In genomic region chr4:99157478-99157935, GRCh38 we compare ENCODE assay signal across 1 cellular context.
TF ChIP-seq lines count a peak whose summit lies in the region.

No MANE protein-coding gene starts in this region.

TF ChIP-seq in HepG2, 621 proteins besides CTCF, POLR2A, EP300 and RAD21 (continued from another document and continues in another):
- peak; percentile 86 for TF ChIP-seq KAT8 (CRISPR knock-in tag; IDR thresholded peaks at IDR 0.05)
- no peak for TF ChIP-seq JARID2 (CRISPR knock-in tag; IDR thresholded peaks at IDR 0.05; ENCODE audit: insufficient replicate concordance)
- peak; percentile 76 for TF ChIP-seq ARNTL (CRISPR knock-in tag; IDR thresholded peaks at IDR 0.05)
- TF ChIP-seq ZNF460 (CRISPR knock-in tag; IDR thresholded peaks at IDR 0.05; ENCODE audit: borderline replicate concordance): no peak; the same call in 1 of the 2 replicates
- TF ChIP-seq ARNT (IDR thresholded peaks at IDR 0.05): no peak
- peak; percentile 94 for TF ChIP-seq PPARG (CRISPR knock-in tag; conservative IDR thresholded peaks at IDR 0.05)
- TF ChIP-seq, protein P1, sequence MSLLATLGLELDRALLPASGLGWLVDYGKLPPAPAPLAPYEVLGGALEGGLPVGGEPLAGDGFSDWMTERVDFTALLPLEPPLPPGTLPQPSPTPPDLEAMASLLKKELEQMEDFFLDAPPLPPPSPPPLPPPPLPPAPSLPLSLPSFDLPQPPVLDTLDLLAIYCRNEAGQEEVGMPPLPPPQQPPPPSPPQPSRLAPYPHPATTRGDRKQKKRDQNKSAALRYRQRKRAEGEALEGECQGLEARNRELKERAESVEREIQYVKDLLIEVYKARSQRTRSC (CRISPR knock-in tag; IDR thresholded peaks at IDR 0.05; ENCODE audit: low read depth): no peak
- TF ChIP-seq ZNF543 (CRISPR knock-in tag; IDR thresholded peaks at IDR 0.05): 0 out of 2 replicates have a peak, but pooled peaks have one; percentile 37
- TF ChIP-seq, protein P2, sequence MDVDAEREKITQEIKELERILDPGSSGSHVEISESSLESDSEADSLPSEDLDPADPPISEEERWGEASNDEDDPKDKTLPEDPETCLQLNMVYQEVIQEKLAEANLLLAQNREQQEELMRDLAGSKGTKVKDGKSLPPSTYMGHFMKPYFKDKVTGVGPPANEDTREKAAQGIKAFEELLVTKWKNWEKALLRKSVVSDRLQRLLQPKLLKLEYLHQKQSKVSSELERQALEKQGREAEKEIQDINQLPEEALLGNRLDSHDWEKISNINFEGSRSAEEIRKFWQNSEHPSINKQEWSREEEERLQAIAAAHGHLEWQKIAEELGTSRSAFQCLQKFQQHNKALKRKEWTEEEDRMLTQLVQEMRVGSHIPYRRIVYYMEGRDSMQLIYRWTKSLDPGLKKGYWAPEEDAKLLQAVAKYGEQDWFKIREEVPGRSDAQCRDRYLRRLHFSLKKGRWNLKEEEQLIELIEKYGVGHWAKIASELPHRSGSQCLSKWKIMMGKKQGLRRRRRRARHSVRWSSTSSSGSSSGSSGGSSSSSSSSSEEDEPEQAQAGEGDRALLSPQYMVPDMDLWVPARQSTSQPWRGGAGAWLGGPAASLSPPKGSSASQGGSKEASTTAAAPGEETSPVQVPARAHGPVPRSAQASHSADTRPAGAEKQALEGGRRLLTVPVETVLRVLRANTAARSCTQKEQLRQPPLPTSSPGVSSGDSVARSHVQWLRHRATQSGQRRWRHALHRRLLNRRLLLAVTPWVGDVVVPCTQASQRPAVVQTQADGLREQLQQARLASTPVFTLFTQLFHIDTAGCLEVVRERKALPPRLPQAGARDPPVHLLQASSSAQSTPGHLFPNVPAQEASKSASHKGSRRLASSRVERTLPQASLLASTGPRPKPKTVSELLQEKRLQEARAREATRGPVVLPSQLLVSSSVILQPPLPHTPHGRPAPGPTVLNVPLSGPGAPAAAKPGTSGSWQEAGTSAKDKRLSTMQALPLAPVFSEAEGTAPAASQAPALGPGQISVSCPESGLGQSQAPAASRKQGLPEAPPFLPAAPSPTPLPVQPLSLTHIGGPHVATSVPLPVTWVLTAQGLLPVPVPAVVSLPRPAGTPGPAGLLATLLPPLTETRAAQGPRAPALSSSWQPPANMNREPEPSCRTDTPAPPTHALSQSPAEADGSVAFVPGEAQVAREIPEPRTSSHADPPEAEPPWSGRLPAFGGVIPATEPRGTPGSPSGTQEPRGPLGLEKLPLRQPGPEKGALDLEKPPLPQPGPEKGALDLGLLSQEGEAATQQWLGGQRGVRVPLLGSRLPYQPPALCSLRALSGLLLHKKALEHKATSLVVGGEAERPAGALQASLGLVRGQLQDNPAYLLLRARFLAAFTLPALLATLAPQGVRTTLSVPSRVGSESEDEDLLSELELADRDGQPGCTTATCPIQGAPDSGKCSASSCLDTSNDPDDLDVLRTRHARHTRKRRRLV (CRISPR knock-in tag; IDR thresholded peaks at IDR 0.05): no peak
- peak; percentile 97 for TF ChIP-seq ASH2L (IDR thresholded peaks at IDR 0.05; ENCODE audit: insufficient read length, low read depth, low read length)
- TF ChIP-seq EEA1 (CRISPR knock-in tag; IDR thresholded peaks at IDR 0.05; ENCODE audit: borderline replicate concordance): no peak
- no peak for TF ChIP-seq ZNF451 (CRISPR knock-in tag; IDR thresholded peaks at IDR 0.05)
- TF ChIP-seq, protein P3, sequence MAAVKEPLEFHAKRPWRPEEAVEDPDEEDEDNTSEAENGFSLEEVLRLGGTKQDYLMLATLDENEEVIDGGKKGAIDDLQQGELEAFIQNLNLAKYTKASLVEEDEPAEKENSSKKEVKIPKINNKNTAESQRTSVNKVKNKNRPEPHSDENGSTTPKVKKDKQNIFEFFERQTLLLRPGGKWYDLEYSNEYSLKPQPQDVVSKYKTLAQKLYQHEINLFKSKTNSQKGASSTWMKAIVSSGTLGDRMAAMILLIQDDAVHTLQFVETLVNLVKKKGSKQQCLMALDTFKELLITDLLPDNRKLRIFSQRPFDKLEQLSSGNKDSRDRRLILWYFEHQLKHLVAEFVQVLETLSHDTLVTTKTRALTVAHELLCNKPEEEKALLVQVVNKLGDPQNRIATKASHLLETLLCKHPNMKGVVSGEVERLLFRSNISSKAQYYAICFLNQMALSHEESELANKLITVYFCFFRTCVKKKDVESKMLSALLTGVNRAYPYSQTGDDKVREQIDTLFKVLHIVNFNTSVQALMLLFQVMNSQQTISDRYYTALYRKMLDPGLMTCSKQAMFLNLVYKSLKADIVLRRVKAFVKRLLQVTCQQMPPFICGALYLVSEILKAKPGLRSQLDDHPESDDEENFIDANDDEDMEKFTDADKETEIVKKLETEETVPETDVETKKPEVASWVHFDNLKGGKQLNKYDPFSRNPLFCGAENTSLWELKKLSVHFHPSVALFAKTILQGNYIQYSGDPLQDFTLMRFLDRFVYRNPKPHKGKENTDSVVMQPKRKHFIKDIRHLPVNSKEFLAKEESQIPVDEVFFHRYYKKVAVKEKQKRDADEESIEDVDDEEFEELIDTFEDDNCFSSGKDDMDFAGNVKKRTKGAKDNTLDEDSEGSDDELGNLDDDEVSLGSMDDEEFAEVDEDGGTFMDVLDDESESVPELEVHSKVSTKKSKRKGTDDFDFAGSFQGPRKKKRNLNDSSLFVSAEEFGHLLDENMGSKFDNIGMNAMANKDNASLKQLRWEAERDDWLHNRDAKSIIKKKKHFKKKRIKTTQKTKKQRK (IDR thresholded peaks at IDR 0.05; ENCODE audit: low read length): no peak
- peak; percentile 70; the same call in 1 of the 2 replicates for TF ChIP-seq JUNB (CRISPR knock-in tag; IDR thresholded peaks at IDR 0.05; ENCODE audit: borderline replicate concordance)
- peak; percentile 29; the same call in 1 of the 2 replicates for TF ChIP-seq FOSL1 (CRISPR knock-in tag; IDR thresholded peaks at IDR 0.05; ENCODE audit: borderline replicate concordance)
- TF ChIP-seq ZNF224 (CRISPR knock-in tag; IDR thresholded peaks at IDR 0.05): no peak
- TF ChIP-seq KDM5A (IDR thresholded peaks at IDR 0.05; ENCODE audit: borderline replicate concordance, low read length): no peak; the same call in 1 of the 2 replicates
- no peak for TF ChIP-seq PAWR (CRISPR knock-in tag; IDR thresholded peaks at IDR 0.05; ENCODE audit: borderline replicate concordance)
- no peak for TF ChIP-seq ZNF296 (CRISPR knock-in tag; conservative IDR thresholded peaks at IDR 0.05)
- TF ChIP-seq PCBP1 (IDR thresholded peaks at IDR 0.05; ENCODE audit: borderline replicate concordance, low read depth, low read length): no peak
- TF ChIP-seq ZSCAN12 (CRISPR knock-in tag; IDR thresholded peaks at IDR 0.05): no peak
- peak; percentile 94; the same call in 1 of the 2 replicates for TF ChIP-seq TOE1 (CRISPR knock-in tag; IDR thresholded peaks at IDR 0.05)
- TF ChIP-seq ZFAT (CRISPR knock-in tag; conservative IDR thresholded peaks at IDR 0.05): no peak
- TF ChIP-seq ZKSCAN1 (IDR thresholded peaks at IDR 0.05; ENCODE audit: low read length): no peak
- no peak for TF ChIP-seq SRF (IDR thresholded peaks at IDR 0.05; ENCODE audit: low read depth, low read length)
- no peak for TF ChIP-seq ZNF552 (CRISPR knock-in tag; IDR thresholded peaks at IDR 0.05; ENCODE audit: borderline replicate concordance)
- TF ChIP-seq PRDM15 (CRISPR knock-in tag; IDR thresholded peaks at IDR 0.05): no peak
- no peak; the same call in 1 of the 2 replicates for TF ChIP-seq ZNF441 (CRISPR knock-in tag; IDR thresholded peaks at IDR 0.05; ENCODE audit: borderline replicate concordance)
- TF ChIP-seq IRF2 (CRISPR knock-in tag; IDR thresholded peaks at IDR 0.05): peak; percentile 80; the same call in 1 of the 2 replicates
- TF ChIP-seq, protein P4, sequence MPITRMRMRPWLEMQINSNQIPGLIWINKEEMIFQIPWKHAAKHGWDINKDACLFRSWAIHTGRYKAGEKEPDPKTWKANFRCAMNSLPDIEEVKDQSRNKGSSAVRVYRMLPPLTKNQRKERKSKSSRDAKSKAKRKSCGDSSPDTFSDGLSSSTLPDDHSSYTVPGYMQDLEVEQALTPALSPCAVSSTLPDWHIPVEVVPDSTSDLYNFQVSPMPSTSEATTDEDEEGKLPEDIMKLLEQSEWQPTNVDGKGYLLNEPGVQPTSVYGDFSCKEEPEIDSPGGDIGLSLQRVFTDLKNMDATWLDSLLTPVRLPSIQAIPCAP (CRISPR knock-in tag; IDR thresholded peaks at IDR 0.05; ENCODE audit: low read depth): no peak
- no peak; the same call in 2 of the 3 replicates for TF ChIP-seq MXI1 (IDR thresholded peaks at IDR 0.05; ENCODE audit: borderline replicate concordance, low read depth, low read length)
- TF ChIP-seq ZNF709 (CRISPR knock-in tag; IDR thresholded peaks at IDR 0.05): no peak
- TF ChIP-seq AGO1 (IDR thresholded peaks at IDR 0.05; ENCODE audit: low read depth, low read length, poor library complexity, severe bottlenecking): no peak
- TF ChIP-seq ZNF331 (CRISPR knock-in tag; IDR thresholded peaks at IDR 0.05): peak; percentile 86
- no peak for TF ChIP-seq ZFX (CRISPR knock-in tag; IDR thresholded peaks at IDR 0.05; ENCODE audit: low read depth)
- TF ChIP-seq JDP2 (CRISPR knock-in tag; IDR thresholded peaks at IDR 0.05; ENCODE audit: borderline replicate concordance): peak; percentile 72; the same call in 1 of the 2 replicates
- no peak for TF ChIP-seq ZNF576 (CRISPR knock-in tag; IDR thresholded peaks at IDR 0.05)
- no peak for TF ChIP-seq ZNF496 (CRISPR knock-in tag; IDR thresholded peaks at IDR 0.05; ENCODE audit: insufficient replicate concordance)
- peak; percentile 60; the same call in 1 of the 2 replicates for TF ChIP-seq ZBTB7B (CRISPR knock-in tag; IDR thresholded peaks at IDR 0.05)
- no peak; the same call in 1 of the 2 replicates for TF ChIP-seq BRD4 (CRISPR knock-in tag; IDR thresholded peaks at IDR 0.05)
- TF ChIP-seq ZNF607 (CRISPR knock-in tag; IDR thresholded peaks at IDR 0.05; ENCODE audit: borderline replicate concordance): no peak
- peak; percentile 94; the same call in 1 of the 2 replicates for TF ChIP-seq ZBTB20 (CRISPR knock-in tag; IDR thresholded peaks at IDR 0.05; ENCODE audit: borderline replicate concordance, low read depth)
- no peak for TF ChIP-seq SRSF4 (IDR thresholded peaks at IDR 0.05; ENCODE audit: low read depth, low read length, poor library complexity, severe bottlenecking)
- no peak for TF ChIP-seq ZNF30 (CRISPR knock-in tag; IDR thresholded peaks at IDR 0.05)
- TF ChIP-seq, protein P5, sequence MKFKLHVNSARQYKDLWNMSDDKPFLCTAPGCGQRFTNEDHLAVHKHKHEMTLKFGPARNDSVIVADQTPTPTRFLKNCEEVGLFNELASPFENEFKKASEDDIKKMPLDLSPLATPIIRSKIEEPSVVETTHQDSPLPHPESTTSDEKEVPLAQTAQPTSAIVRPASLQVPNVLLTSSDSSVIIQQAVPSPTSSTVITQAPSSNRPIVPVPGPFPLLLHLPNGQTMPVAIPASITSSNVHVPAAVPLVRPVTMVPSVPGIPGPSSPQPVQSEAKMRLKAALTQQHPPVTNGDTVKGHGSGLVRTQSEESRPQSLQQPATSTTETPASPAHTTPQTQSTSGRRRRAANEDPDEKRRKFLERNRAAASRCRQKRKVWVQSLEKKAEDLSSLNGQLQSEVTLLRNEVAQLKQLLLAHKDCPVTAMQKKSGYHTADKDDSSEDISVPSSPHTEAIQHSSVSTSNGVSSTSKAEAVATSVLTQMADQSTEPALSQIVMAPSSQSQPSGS (CRISPR knock-in tag; IDR thresholded peaks at IDR 0.05): peak; percentile 93
- TF ChIP-seq TMF1 (CRISPR knock-in tag; IDR thresholded peaks at IDR 0.05; ENCODE audit: low read depth): no peak
- no peak for TF ChIP-seq ZNF282 (IDR thresholded peaks at IDR 0.05; ENCODE audit: partially characterized antibody)
- no peak for TF ChIP-seq ZNF180 (CRISPR knock-in tag; IDR thresholded peaks at IDR 0.05; ENCODE audit: borderline replicate concordance, low read depth)
- TF ChIP-seq TCF12 (IDR thresholded peaks at IDR 0.05): no peak
- TF ChIP-seq TCF12 (CRISPR knock-in tag; IDR thresholded peaks at IDR 0.05): peak; percentile 97
- TF ChIP-seq FOXC1 (CRISPR knock-in tag; IDR thresholded peaks at IDR 0.05; ENCODE audit: borderline replicate concordance): no peak
- no peak for TF ChIP-seq ZC3H13 (CRISPR knock-in tag; IDR thresholded peaks at IDR 0.05)
- TF ChIP-seq ZNF878 (CRISPR knock-in tag; IDR thresholded peaks at IDR 0.05): peak; percentile 62; the same call in 1 of the 2 replicates
- TF ChIP-seq RXRB (CRISPR knock-in tag; IDR thresholded peaks at IDR 0.05; ENCODE audit: borderline replicate concordance): peak; percentile 97
- TF ChIP-seq ZNF781 (CRISPR knock-in tag; IDR thresholded peaks at IDR 0.05; ENCODE audit: borderline replicate concordance, not compliant biosample characterization): no peak
- TF ChIP-seq EED (CRISPR knock-in tag; IDR thresholded peaks at IDR 0.05): no peak
- no peak for TF ChIP-seq CBX2 (IDR thresholded peaks at IDR 0.05; ENCODE audit: low read depth, low read length)
- TF ChIP-seq CBX2 (CRISPR knock-in tag; IDR thresholded peaks at IDR 0.05; ENCODE audit: low read depth): no peak
- TF ChIP-seq ZNF563 (CRISPR knock-in tag; IDR thresholded peaks at IDR 0.05): no peak
- no peak for TF ChIP-seq ZNF891 (CRISPR knock-in tag; IDR thresholded peaks at IDR 0.05)
- TF ChIP-seq ARNT2 (CRISPR knock-in tag; IDR thresholded peaks at IDR 0.05; ENCODE audit: low read depth): 0 out of 2 replicates have a peak, but pooled peaks have one; percentile 21
- TF ChIP-seq KLF15 (CRISPR knock-in tag; IDR thresholded peaks at IDR 0.05; ENCODE audit: borderline replicate concordance): no peak
- no peak for TF ChIP-seq ZNF234 (CRISPR knock-in tag; conservative IDR thresholded peaks at IDR 0.05)
